8 cellular contexts compared by ENCODE assay signal in the genomic region with DNA sequence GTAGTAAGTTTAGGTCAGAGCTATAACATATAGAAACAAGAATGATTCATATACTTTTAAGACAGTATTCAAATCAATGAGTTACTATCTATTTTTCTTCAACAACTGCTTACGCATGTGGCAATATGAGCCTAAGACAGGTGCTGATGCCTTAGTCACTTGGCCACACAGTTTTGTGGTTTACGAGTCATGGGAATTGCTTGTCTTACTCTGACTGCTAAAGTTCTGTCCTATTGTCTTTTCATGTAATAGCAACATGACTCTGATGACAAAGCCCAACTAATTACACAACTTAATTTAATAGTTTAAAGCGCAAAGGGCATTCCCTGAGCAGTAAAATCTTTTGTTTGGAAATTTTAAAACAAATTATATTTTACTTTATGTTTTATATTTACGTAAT.
DNase-seq lines count a peak whose midpoint lies in the region; ATAC-seq and TF ChIP-seq lines count a peak whose summit lies in the region.

No MANE protein-coding gene starts in this region.

- CTCF ChIA-PET in Calu3 (lab: Charles Lee) (no interaction called here), PC-9 (lab: Charles Lee) (no interaction called here)

- no peaks in the 10 kb centered on the region for H3K9me2 ChIP-seq in PC-9 (ENCODE audit: insufficient read depth)

- peak; percentile 41 for DNase-seq in Calu3
- peak; percentile 76 for DNase-seq in H4 (ENCODE audit: low spot score)
- DNase-seq in PC-9 = peak; percentile 7 to 98
- peak; percentile 80 for DNase-seq in glomerular visceral epithelial cell (ENCODE audit: extremely low spot score)
- no peak for DNase-seq in hypothalamus (lab: John Stamatoyannopoulos, UW)
- DNase-seq in left ventricle myocardium superior = no peak
- DNase-seq in NCI-H82 treated with DMSO at 0.1 percent for 48 hours (lab: John Stamatoyannopoulos, UW; ENCODE audit: unreplicated experiment) = no peak

- peak overlapping the region; percentile 40 for H3K4me2 ChIP-seq in PC-9

- intact Hi-C loops in Calu3 (cut with micrococcal nuclease; ENCODE audit: unreplicated experiment) (loop anchor here (5.0 kb wide), 1 partner anchor 242 kb away; no protein-coding TSS in a partner anchor), PC-9 (cut with micrococcal nuclease; ENCODE audit: unreplicated experiment) (no loop called here), left ventricle myocardium superior (cut with micrococcal nuclease) (no loop called here)

- TF ChIP-seq CTCF in Calu3 (IDR thresholded peaks at IDR 0.05; ENCODE audit: unreplicated experiment) (no peak), PC-9 (conservative IDR thresholded peaks at IDR 0.05) (no peak)

- no peak overlapping the region for H3K4me3 Mint-ChIP-seq in Calu3 (ENCODE audit: low read depth, unreplicated experiment)

- POLR2A ChIA-PET in PC-9 (lab: Charles Lee; ENCODE audit: unreplicated experiment) = no interaction called here

- peaks cover 44% of the 10 kb centered on the region for H3K4me1 Mint-ChIP-seq in Calu3 (ENCODE audit: low read depth, unreplicated experiment)

- no peak overlapping the region for H2AFZ ChIP-seq in PC-9

- no peaks in the 10 kb centered on the region for H3K27me3 Mint-ChIP-seq in Calu3 (ENCODE audit: unreplicated experiment)

- peaks cover 69% of the 10 kb centered on the region for H3K4me1 ChIP-seq in PC-9 (replicated peaks; ENCODE audit: insufficient read depth)

- H3K36me3 Mint-ChIP-seq in Calu3 (ENCODE audit: insufficient read depth, unreplicated experiment) = peaks cover 22% of the 10 kb centered on the region

- no peaks in the 10 kb centered on the region for H3K9me3 Mint-ChIP-seq in Calu3 (ENCODE audit: low read depth, unreplicated experiment)

- no peaks in the 10 kb centered on the region for H3K36me3 ChIP-seq in PC-9 (ENCODE audit: low read depth)

- no peaks in the 10 kb centered on the region for H3K79me2 ChIP-seq in PC-9 (ENCODE audit: low read depth)

- H3K27me3 ChIP-seq in PC-9 (ENCODE audit: insufficient read depth, low read depth) = no peaks in the 10 kb centered on the region

- peak overlapping the region; percentile 93 for H3K27ac Mint-ChIP-seq in Calu3 (ENCODE audit: unreplicated experiment)

- H4K20me1 ChIP-seq in PC-9 (ENCODE audit: insufficient read depth) = no peaks in the 10 kb centered on the region

- H3F3A ChIP-seq in PC-9 (ENCODE audit: insufficient read depth, low read depth) = peaks cover 23% of the 10 kb centered on the region

- no peak overlapping the region for H3K4me3 ChIP-seq in PC-9

- BruUV-seq in Calu3 (replicated peaks; lab: Mats Ljungman, UMichigan) (no TSS peak), PC-9 (replicated peaks; lab: Mats Ljungman, UMichigan) (no TSS peak)

- ATAC-seq in left ventricle myocardium superior = no peak
- no peak for ATAC-seq in HG02571 (IDR thresholded peaks at IDR 0.05; ENCODE audit: unreplicated experiment)

- peak overlapping the region; percentile 85 for H3K27ac ChIP-seq in PC-9

- peaks cover 8% of the 10 kb centered on the region; the same call in 1 of the 2 replicates for H3K9me3 ChIP-seq in PC-9 (ENCODE audit: insufficient read depth, low read depth)

Comparison
In these comparisons a context has a peak if more than half of its experiments do, and no peak if none do; other contexts are left out.
1. DNase-seq: peak in Calu3 (single experiment), H4 (single experiment), PC-9 (2 of 2) and glomerular visceral epithelial cell (single experiment); none in hypothalamus (0 of 51), left ventricle myocardium superior (single experiment) and NCI-H82 treated with DMSO at 0.1 percent for 48 hours (single experiment).